In the genomic region with DNA sequence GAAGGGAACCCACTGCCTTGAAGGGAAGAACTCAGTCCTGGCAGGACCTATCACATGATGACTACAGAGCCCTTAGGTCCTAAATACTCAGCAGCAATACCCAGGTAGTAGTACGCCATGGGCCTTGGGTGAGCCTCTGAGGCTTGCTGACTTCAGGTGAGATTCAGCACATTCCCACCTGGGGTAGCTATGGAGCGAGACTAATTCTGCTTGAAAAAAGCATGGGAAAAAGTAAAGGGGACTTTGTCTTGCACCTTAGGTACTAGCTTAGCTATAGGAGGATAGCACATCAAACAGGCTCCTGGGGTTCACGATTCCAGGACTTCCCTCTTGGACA, we compare ENCODE assay signal across 1 cellular context.
TF ChIP-seq lines count a peak whose summit lies in the region.

No MANE protein-coding gene starts in this region.

TF ChIP-seq in WTC11, 78 proteins besides CTCF, POLR2A, EP300 and RAD21 (continued from another document):
- TF ChIP-seq PREB (CRISPR knock-in tag; IDR thresholded peaks at IDR 0.05; ENCODE audit: borderline replicate concordance), result no peak
- no peak for TF ChIP-seq SMAD3 (CRISPR knock-in tag; IDR thresholded peaks at IDR 0.05; ENCODE audit: borderline replicate concordance)
- no peak for TF ChIP-seq FOXP1 (CRISPR knock-in tag; IDR thresholded peaks at IDR 0.05; ENCODE audit: borderline replicate concordance)
- TF ChIP-seq ZBTB21 (CRISPR knock-in tag; IDR thresholded peaks at IDR 0.05; ENCODE audit: borderline replicate concordance), result no peak
- no peak for TF ChIP-seq ZNF263 (CRISPR knock-in tag; IDR thresholded peaks at IDR 0.05; ENCODE audit: low read depth)
- TF ChIP-seq NR1H2 (CRISPR knock-in tag; IDR thresholded peaks at IDR 0.05), result no peak
- no peak for TF ChIP-seq CBFB (CRISPR knock-in tag; IDR thresholded peaks at IDR 0.05; ENCODE audit: low read depth)
- no peak for TF ChIP-seq MYBL2 (CRISPR knock-in tag; IDR thresholded peaks at IDR 0.05)
- no peak for TF ChIP-seq SOX15 (CRISPR knock-in tag; IDR thresholded peaks at IDR 0.05)
- TF ChIP-seq ZNF416 (CRISPR knock-in tag; IDR thresholded peaks at IDR 0.05), result no peak
- TF ChIP-seq, protein P1, sequence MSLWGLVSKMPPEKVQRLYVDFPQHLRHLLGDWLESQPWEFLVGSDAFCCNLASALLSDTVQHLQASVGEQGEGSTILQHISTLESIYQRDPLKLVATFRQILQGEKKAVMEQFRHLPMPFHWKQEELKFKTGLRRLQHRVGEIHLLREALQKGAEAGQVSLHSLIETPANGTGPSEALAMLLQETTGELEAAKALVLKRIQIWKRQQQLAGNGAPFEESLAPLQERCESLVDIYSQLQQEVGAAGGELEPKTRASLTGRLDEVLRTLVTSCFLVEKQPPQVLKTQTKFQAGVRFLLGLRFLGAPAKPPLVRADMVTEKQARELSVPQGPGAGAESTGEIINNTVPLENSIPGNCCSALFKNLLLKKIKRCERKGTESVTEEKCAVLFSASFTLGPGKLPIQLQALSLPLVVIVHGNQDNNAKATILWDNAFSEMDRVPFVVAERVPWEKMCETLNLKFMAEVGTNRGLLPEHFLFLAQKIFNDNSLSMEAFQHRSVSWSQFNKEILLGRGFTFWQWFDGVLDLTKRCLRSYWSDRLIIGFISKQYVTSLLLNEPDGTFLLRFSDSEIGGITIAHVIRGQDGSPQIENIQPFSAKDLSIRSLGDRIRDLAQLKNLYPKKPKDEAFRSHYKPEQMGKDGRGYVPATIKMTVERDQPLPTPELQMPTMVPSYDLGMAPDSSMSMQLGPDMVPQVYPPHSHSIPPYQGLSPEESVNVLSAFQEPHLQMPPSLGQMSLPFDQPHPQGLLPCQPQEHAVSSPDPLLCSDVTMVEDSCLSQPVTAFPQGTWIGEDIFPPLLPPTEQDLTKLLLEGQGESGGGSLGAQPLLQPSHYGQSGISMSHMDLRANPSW (CRISPR knock-in tag; conservative IDR thresholded peaks at IDR 0.05; ENCODE audit: low read depth), result no peak
